In the genomic region with DNA sequence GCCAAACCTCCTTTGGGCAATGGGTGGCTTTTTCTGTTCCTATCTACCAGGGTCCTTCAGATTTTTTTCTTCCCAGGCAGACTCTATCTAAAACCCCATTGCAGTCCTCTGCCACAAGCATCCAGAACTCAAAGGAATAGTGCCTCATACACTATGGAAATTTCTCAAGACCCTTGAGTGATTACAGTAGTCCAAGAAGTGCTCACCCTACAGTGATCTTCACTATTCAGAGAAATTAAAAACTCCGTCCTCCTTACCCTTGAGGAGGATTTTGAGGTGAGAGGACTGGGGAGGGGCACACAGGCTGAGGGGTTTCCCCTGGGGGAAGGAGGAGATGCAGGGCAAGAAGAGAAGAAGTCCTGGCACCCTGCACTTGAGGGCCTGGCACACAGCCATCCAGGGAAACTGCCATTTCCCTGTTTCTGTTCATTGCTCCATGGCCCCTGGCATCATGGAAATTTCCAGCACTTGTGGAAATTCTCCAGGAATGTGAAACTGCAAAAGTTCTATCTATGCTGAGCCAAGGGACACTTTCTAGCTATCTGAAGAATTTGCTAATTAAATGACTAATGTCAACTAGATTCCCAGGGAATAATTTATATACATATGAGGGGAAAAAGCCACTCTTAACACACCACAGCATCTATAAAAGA, we compare ENCODE assay signal across 13 cellular contexts.
DNase-seq lines count a peak whose midpoint lies in the region; ATAC-seq and TF ChIP-seq lines count a peak whose summit lies in the region.
"Had no signal": no experiment of that assay in that cellular context is flagged by ENCODE, and none has a peak within 500 bp of the region (broad histone marks: within the 10 kb centered on the region; RNA-seq: fewer than 3 reads in every experiment).

No MANE protein-coding gene starts in this region.

- H3K4me3 ChIP-seq in colonic mucosa (no peak overlapping the region), left lung (no peak overlapping the region), upper lobe of left lung (no peak overlapping the region)
- H3K4me3 ChIP-seq: dorsolateral prefrontal cortex, GM12878 had no signal

- H3K27me3 ChIP-seq in colonic mucosa (no peaks in the 10 kb centered on the region), left lung (no peaks in the 10 kb centered on the region), upper lobe of left lung (no peaks in the 10 kb centered on the region)
- H3K27me3 ChIP-seq: dorsolateral prefrontal cortex had no signal

- H3K9ac ChIP-seq in colonic mucosa (ENCODE audit: low read depth in 2 of 2, low read length in 2 of 2) = no peak overlapping the region

- no peaks in the 10 kb centered on the region for H3K36me3 ChIP-seq in colonic mucosa
- H3K36me3 ChIP-seq in left lung = no peaks in the 10 kb centered on the region
- no peaks in the 10 kb centered on the region for H3K36me3 ChIP-seq in upper lobe of left lung

- WGBS in upper lobe of left lung, 2 donors = 45 to 81% methylated on average over 1 of the region's 1 CpG

- H3K9me3 ChIP-seq in colonic mucosa (no peaks in the 10 kb centered on the region), left lung (no peaks in the 10 kb centered on the region), upper lobe of left lung (no peaks in the 10 kb centered on the region)

- H3K27ac ChIP-seq in colonic mucosa (no peak overlapping the region), left lung (no peak overlapping the region), upper lobe of left lung (peak overlapping the region in 1 of 4 donors; percentile 27)
- H3K27ac ChIP-seq: RWPE1 had no signal

- TF ChIP-seq EP300 in upper lobe of left lung (IDR thresholded peaks at IDR 0.05) = peak in 1 of 4 donors; percentile 70

- H3K4me1 ChIP-seq in colonic mucosa (no peaks in the 10 kb centered on the region), left lung (peaks cover 0 to 4% of the 10 kb centered on the region in 2 donors), upper lobe of left lung (peaks cover 0 to 9% (median 1%) of the 10 kb centered on the region in 4 donors)

- no peak for TF ChIP-seq CTCF in colonic mucosa (IDR thresholded peaks at IDR 0.05)
- no peak for TF ChIP-seq CTCF in left lung (IDR thresholded peaks at IDR 0.05)
- TF ChIP-seq CTCF in upper lobe of left lung (IDR thresholded peaks at IDR 0.05) = no peak

- ATAC-seq in left lung (peak; percentile 69), upper lobe of left lung (ENCODE audit: low FRiP score in 2 of 2) (peak; percentile 26 to 49), GM21447 (IDR thresholded peaks at IDR 0.05; ENCODE audit: unreplicated experiment) (no peak), GM18867 (IDR thresholded peaks at IDR 0.05; ENCODE audit: unreplicated experiment) (no peak)
- ATAC-seq: GM12878 had no signal

- DNase-seq in HS-27A (ENCODE audit: low read depth) (peak; percentile 1), colonic mucosa (peak; percentile 31), left lung (peak; percentile 44 to 72), upper lobe of left lung (peak in 1 of 2 donors; percentile 69), NCI-H2171 treated with DMSO at 0.1 percent for 48 hours (lab: John Stamatoyannopoulos, UW) (no peak)
- DNase-seq: activated naive CD8-positive, alpha-beta T cell treated with anti-CD3 and anti-CD28 coated beads, Interleukin-2, amount 10 ng/mL, durations not matched to agents 7 days and 5 days; dorsolateral prefrontal cortex; stimulated activated CD4-positive, alpha-beta T cell treated with anti-CD3 and anti-CD28 coated beads, Interleukin-2, amount 100 ng/mL, for 24 hours; stimulated activated naive CD4-positive, alpha-beta T cell had no signal

- intact Hi-C loops in colonic mucosa (cut with DNase I) (no loop called here), left lung (cut with DNase I) (no loop called here)

- no peak for TF ChIP-seq POLR2A in upper lobe of left lung (IDR thresholded peaks at IDR 0.05)

Comparison
In these comparisons a context has a peak if more than half of its experiments do, and no peak if none do; other contexts are left out.
1. ATAC-seq: peak in left lung (single experiment) and upper lobe of left lung (2 of 2); none in GM21447 (single experiment) and GM18867 (single experiment).